ENCODE assay signal across 1 cellular context in genomic region chr11:64318694-64319420, GRCh38.
TF ChIP-seq lines count a peak whose summit lies in the region.

No MANE protein-coding gene starts in this region.

TF ChIP-seq in GM23338, 12 proteins besides CTCF, POLR2A, EP300 and RAD21 (continued from another document):
- TF ChIP-seq ZNF462 (CRISPR knock-in tag; IDR thresholded peaks at IDR 0.05) (no peak), STAT1 (IDR thresholded peaks at IDR 0.05; ENCODE audit: unreplicated experiment) (no peak), JUNB (IDR thresholded peaks at IDR 0.05; ENCODE audit: unreplicated experiment) (no peak), EZH2 (IDR thresholded peaks at IDR 0.05; ENCODE audit: low read depth, unreplicated experiment) (no peak)
